28 cellular contexts compared by ENCODE assay signal in the genomic region with DNA sequence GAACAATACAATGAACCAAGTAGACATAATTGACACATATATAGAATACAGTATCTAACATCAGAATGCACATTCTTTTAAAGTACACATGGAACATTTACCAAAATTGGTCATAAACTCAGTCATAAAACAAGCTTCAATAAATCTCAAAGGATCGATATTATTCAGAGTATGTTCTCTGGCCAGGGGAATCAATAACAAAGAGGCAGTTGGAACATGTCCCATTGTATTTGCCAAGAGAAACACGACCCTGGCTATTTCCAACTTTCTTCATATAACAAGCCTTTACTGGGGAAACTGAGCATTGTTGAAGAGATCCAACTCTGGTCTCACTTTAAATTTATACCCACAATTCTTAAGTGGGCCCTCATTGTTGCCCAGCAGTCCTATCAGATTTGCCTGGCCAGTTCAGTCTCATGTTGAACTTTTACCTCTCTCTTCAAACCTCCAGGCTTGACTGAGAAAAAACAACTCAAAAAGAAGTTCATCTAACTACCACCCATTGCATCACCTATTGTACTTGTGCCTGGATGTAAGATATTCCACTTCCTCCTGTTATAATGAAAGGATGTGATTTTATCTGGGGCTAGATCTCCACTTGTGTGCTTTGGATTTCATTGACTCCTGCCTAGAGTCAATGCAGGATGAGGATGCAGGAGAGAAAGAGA.
"Had no signal": no experiment of that assay in that cellular context is flagged by ENCODE, and none has a peak within 500 bp of the region (broad histone marks: within the 10 kb centered on the region; RNA-seq: fewer than 3 reads in every experiment).

No MANE protein-coding gene starts in this region.

- H3K27ac ChIP-seq: ascending aorta, Peyer's patch, SJSA1, VCaP had no signal

- H3K4me2 ChIP-seq: SK-N-SH had no signal

- H3K36me3 ChIP-seq: ascending aorta, MG63, Peyer's patch, SJSA1 had no signal

- H3K4me3 ChIP-seq: ascending aorta, MG63, Peyer's patch, SJSA1 had no signal

- H3K9ac ChIP-seq: SK-N-SH had no signal

- DNase-seq: activated CD4-positive, alpha-beta T cell treated with anti-CD3 and anti-CD28 coated beads for 1 hour; activated CD4-positive, alpha-beta T cell treated with anti-CD3 and anti-CD28 coated beads for 48 hours; activated CD4-positive, CD25-positive, alpha-beta regulatory T cell; activated CD8-positive, alpha-beta T cell treated with anti-CD3 and anti-CD28 coated beads for 36 hours; activated effector memory CD4-positive, alpha-beta T cell treated with anti-CD3 and anti-CD28 coated beads, Interleukin-2, amount 50 U/mL, for 16 hours; activated naive CD4-positive, alpha-beta T cell treated with Interleukin-2 at 50 U/mL for 16 hours; activated naive CD8-positive, alpha-beta T cell treated with anti-CD3 and anti-CD28 coated beads, Interleukin-2, amount 10 ng/mL, durations not matched to agents 7 days and 5 days; activated T-cell treated with anti-CD3 and anti-CD28 coated beads, Interleukin-2, amount 50 U/mL, for 1 hour; activated T-cell treated with anti-CD3 and anti-CD28 coated beads, Interleukin-2, amount 50 U/mL, for 72 hours; amygdala; Kasumi-1; KG1; MG63; NCI-H1048; NCI-H1105 treated with DMSO at 0.1 percent for 48 hours; NCI-H1436; NCI-H1694; NCI-H2029; NCI-H345; NCI-H524 treated with DMSO at 0.1 percent for 48 hours; PC-3; Peyer's patch; RPMI8226; SHP77 treated with DMSO at 0.1 percent for 48 hours; SK-N-SH had no signal

- H3K4me1 ChIP-seq: ascending aorta, Peyer's patch, SJSA1 had no signal

- H3K27me3 ChIP-seq: ascending aorta, MG63, Peyer's patch, SJSA1 had no signal

- H3K9me3 ChIP-seq: ascending aorta, MG63, Peyer's patch, SJSA1, SK-N-SH had no signal
